In genomic region chrX:48648299-48648698, GRCh38 we compare ENCODE assay signal across 8 cellular contexts. TPM values are rescaled to one million over a fixed set of nuclear protein-coding genes. Genes with fewer than 3 reads are reported as not detected.
DNase-seq lines count a peak whose midpoint lies in the region; ATAC-seq and TF ChIP-seq lines count a peak whose summit lies in the region.

No MANE protein-coding gene starts in this region.

- H3K4me1 ChIP-seq in neural progenitor cell: peaks cover 5% of the 10 kb centered on the region

- H3K9ac ChIP-seq in neural progenitor cell: no peak overlapping the region

- POLR2A ChIA-PET in activated CD8-positive, alpha-beta T cell treated with anti-CD3 and anti-CD28 coated beads, Interleukin-2, amount 10 ng/mL, durations not matched to agents 7 days and 5 days (lab: Charles Lee): interaction anchor here (1.0 to 1.6 kb wide), 2 partner anchors 65 to 264 kb away, joined by 3 to 5 read pairs; partner anchors contain the start of gene SLC35A2

- H3K9me3 ChIP-seq in neural progenitor cell (ENCODE audit: low read depth): no peaks in the 10 kb centered on the region

- H3K4me1 Mint-ChIP-seq in natural killer cell (peaks cover 0 to 4% of the 10 kb centered on the region in 2 donors), neural progenitor cell (peaks cover 2% of the 10 kb centered on the region)
- peaks cover 2 to 9% of the 10 kb centered on the region in 2 donors for H3K4me1 Mint-ChIP-seq in natural killer cell treated with Interleukin-12 subunit alpha and Interleukin-12 subunit beta and Interleukin-15 and Interleukin-18, amount 100 ng/mL, for 72 hours (ENCODE audit: low read depth in 2 of 2)
- peaks cover 5% of the 10 kb centered on the region for H3K4me1 Mint-ChIP-seq in activated CD8-positive, alpha-beta T cell treated with anti-CD3 and anti-CD28 coated beads, Interleukin-2, amount 10 ng/mL, durations not matched to agents 7 days and 5 days (ENCODE audit: low read depth)

- no peaks in the 10 kb centered on the region for H3K79me2 ChIP-seq in neural progenitor cell (ENCODE audit: low read depth)

- intact Hi-C loops in natural killer cell (cut with micrococcal nuclease): loop anchor here (1.0 to 2.0 kb wide), 2 partner anchors 269 to 297 kb away; no protein-coding TSS in a partner anchor

- no peaks in the 10 kb centered on the region for H4K20me1 ChIP-seq in neural progenitor cell (ENCODE audit: low read depth)

- H3K27me3 Mint-ChIP-seq in natural killer cell (ENCODE audit: low read depth in 2 of 2) (no peaks in the 10 kb centered on the region), neural progenitor cell (ENCODE audit: insufficient read depth, low read depth) (no peaks in the 10 kb centered on the region)
- peaks cover 0 to 6% of the 10 kb centered on the region in 2 donors for H3K27me3 Mint-ChIP-seq in natural killer cell treated with Interleukin-12 subunit alpha and Interleukin-12 subunit beta and Interleukin-15 and Interleukin-18, amount 100 ng/mL, for 72 hours
- H3K27me3 Mint-ChIP-seq in activated CD8-positive, alpha-beta T cell treated with anti-CD3 and anti-CD28 coated beads, Interleukin-2, amount 10 ng/mL, durations not matched to agents 7 days and 5 days (ENCODE audit: low read depth): no peaks in the 10 kb centered on the region

- H3K36me3 Mint-ChIP-seq in natural killer cell (no peaks in the 10 kb centered on the region), neural progenitor cell (no peaks in the 10 kb centered on the region)
- H3K36me3 Mint-ChIP-seq in natural killer cell treated with Interleukin-12 subunit alpha and Interleukin-12 subunit beta and Interleukin-15 and Interleukin-18, amount 100 ng/mL, for 72 hours: no peaks in the 10 kb centered on the region
- no peaks in the 10 kb centered on the region for H3K36me3 Mint-ChIP-seq in activated CD8-positive, alpha-beta T cell treated with anti-CD3 and anti-CD28 coated beads, Interleukin-2, amount 10 ng/mL, durations not matched to agents 7 days and 5 days (ENCODE audit: low read depth)

- CTCF ChIA-PET in activated CD8-positive, alpha-beta T cell treated with anti-CD3 and anti-CD28 coated beads, Interleukin-2, amount 10 ng/mL, durations not matched to agents 7 days and 5 days (lab: Charles Lee): interaction anchor here (0.6 to 2.1 kb wide), 24 partner anchors 9 to 507 kb away, joined by 3 to 11 read pairs (median 4); partner anchors contain the start of genes HDAC6, PQBP1, TFE3 and TIMM17B

- peaks cover 9% of the 10 kb centered on the region for H3K27me3 ChIP-seq in neural progenitor cell

- peak; percentile 17 for DNase-seq in natural killer cell
- no peak for DNase-seq in natural killer cell treated with Interleukin-12 subunit alpha and Interleukin-12 subunit beta and Interleukin-15 and Interleukin-18, amount 100 ng/mL, for 72 hours (ENCODE audit: low spot score)
- DNase-seq in NCI-H2227 treated with DMSO at 0.1 percent for 48 hours (lab: John Stamatoyannopoulos, UW): peak; percentile 62
- DNase-seq in activated CD8-positive, alpha-beta T cell treated with anti-CD3 and anti-CD28 coated beads, Interleukin-2, amount 10 ng/mL, durations not matched to agents 7 days and 5 days: peak; percentile 46
- DNase-seq in fibroblast of the aortic adventitia (ENCODE audit: low read depth): peak; percentile 68
- DNase-seq in neural progenitor cell (ENCODE audit: low spot score): peak; percentile 54
- no peak for DNase-seq in NCI-H526 treated with DMSO at 0.1 percent for 48 hours (lab: John Stamatoyannopoulos, UW)

- ATAC-seq in natural killer cell: peak; percentile 53 to 83 (median 80)
- ATAC-seq in natural killer cell treated with Interleukin-12 subunit alpha and Interleukin-12 subunit beta and Interleukin-15 and Interleukin-18, amount 100 ng/mL, for 72 hours: no peak
- peak; percentile 58 for ATAC-seq in activated CD8-positive, alpha-beta T cell treated with anti-CD3 and anti-CD28 coated beads, Interleukin-2, amount 10 ng/mL, durations not matched to agents 7 days and 5 days
- ATAC-seq in HG03097 (IDR thresholded peaks at IDR 0.05; ENCODE audit: low FRiP score, unreplicated experiment): no peak

- peak; percentile 57 for TF ChIP-seq CTCF in natural killer cell (IDR thresholded peaks at IDR 0.05)
- peak; percentile 34 for TF ChIP-seq CTCF in fibroblast of the aortic adventitia (IDR thresholded peaks at IDR 0.05; ENCODE audit: insufficient read depth, low read length)
- TF ChIP-seq CTCF in neural progenitor cell (IDR thresholded peaks at IDR 0.05): peak; percentile 39

- H3K36me3 ChIP-seq in neural progenitor cell: no peaks in the 10 kb centered on the region

- no peaks in the 10 kb centered on the region for H3F3A ChIP-seq in neural progenitor cell (ENCODE audit: low read depth)

- peak overlapping the region; percentile 36 for H3K4me2 ChIP-seq in neural progenitor cell

- no peak overlapping the region for H2AFZ ChIP-seq in neural progenitor cell (replicated peaks)

- no peaks in the 10 kb centered on the region for H3K9me3 Mint-ChIP-seq in natural killer cell
- H3K9me3 Mint-ChIP-seq in natural killer cell treated with Interleukin-12 subunit alpha and Interleukin-12 subunit beta and Interleukin-15 and Interleukin-18, amount 100 ng/mL, for 72 hours: no peaks in the 10 kb centered on the region
- H3K9me3 Mint-ChIP-seq in activated CD8-positive, alpha-beta T cell treated with anti-CD3 and anti-CD28 coated beads, Interleukin-2, amount 10 ng/mL, durations not matched to agents 7 days and 5 days (ENCODE audit: insufficient read depth): no peaks in the 10 kb centered on the region
- peaks cover 4% of the 10 kb centered on the region for H3K9me3 Mint-ChIP-seq in neural progenitor cell

- no peak overlapping the region for H3K27ac ChIP-seq in neural progenitor cell

- no peak overlapping the region for H3K4me3 Mint-ChIP-seq in natural killer cell
- H3K4me3 Mint-ChIP-seq in natural killer cell treated with Interleukin-12 subunit alpha and Interleukin-12 subunit beta and Interleukin-15 and Interleukin-18, amount 100 ng/mL, for 72 hours: no peak overlapping the region
- no peak overlapping the region for H3K4me3 Mint-ChIP-seq in activated CD8-positive, alpha-beta T cell treated with anti-CD3 and anti-CD28 coated beads, Interleukin-2, amount 10 ng/mL, durations not matched to agents 7 days and 5 days
- no peak overlapping the region for H3K4me3 Mint-ChIP-seq in neural progenitor cell

- H3K4me3 ChIP-seq in fibroblast of the aortic adventitia (ENCODE audit: low read depth, low read length) (no peak overlapping the region), neural progenitor cell (no peak overlapping the region)

- H3K27ac Mint-ChIP-seq in natural killer cell: no peak overlapping the region
- no peak overlapping the region for H3K27ac Mint-ChIP-seq in natural killer cell treated with Interleukin-12 subunit alpha and Interleukin-12 subunit beta and Interleukin-15 and Interleukin-18, amount 100 ng/mL, for 72 hours
- no peak overlapping the region for H3K27ac Mint-ChIP-seq in activated CD8-positive, alpha-beta T cell treated with anti-CD3 and anti-CD28 coated beads, Interleukin-2, amount 10 ng/mL, durations not matched to agents 7 days and 5 days
- H3K27ac Mint-ChIP-seq in neural progenitor cell: no peak overlapping the region

RNA-seq across cellular contexts. Expression of gene WAS, which starts 35.3 kb away (rescaled TPM):
- total RNA-seq in natural killer cell (100 to 1,000 TPM; 136 to 149 (median 141) TPM), fibroblast of the aortic adventitia (ENCODE audit: low replicate concordance) (0.09 TPM in 1 of 2 replicates, not detected in the other), neural progenitor cell (ENCODE audit: low replicate concordance) (0.37 TPM in 1 of 2 replicates, not detected in the other)
- 100 to 1,000 TPM in 1 of 2 donors, 10 to 100 TPM in 1; 98.7 to 109 TPM for total RNA-seq in natural killer cell treated with Interleukin-12 subunit alpha and Interleukin-12 subunit beta and Interleukin-15 and Interleukin-18, amount 100 ng/mL, for 72 hours
- 100 to 1,000 TPM; 134 to 164 TPM for total RNA-seq in activated CD8-positive, alpha-beta T cell treated with anti-CD3 and anti-CD28 coated beads, Interleukin-2, amount 10 ng/mL, durations not matched to agents 7 days and 5 days

RNA-seq across cellular contexts. Expression of gene SUV39H1, which starts 48.2 kb away (rescaled TPM):
- total RNA-seq in natural killer cell (10 to 100 TPM in 2 of 3 donors, 1 to 10 TPM in 1; 9.2 to 11.6 (median 11.0) TPM), fibroblast of the aortic adventitia (ENCODE audit: low replicate concordance) (5.1 and 8.5 TPM in 2 replicates), neural progenitor cell (ENCODE audit: low replicate concordance) (9.4 and 13.9 TPM in 2 replicates)
- total RNA-seq in natural killer cell treated with Interleukin-12 subunit alpha and Interleukin-12 subunit beta and Interleukin-15 and Interleukin-18, amount 100 ng/mL, for 72 hours: 10 to 100 TPM; 19.2 to 33.8 TPM
- total RNA-seq in activated CD8-positive, alpha-beta T cell treated with anti-CD3 and anti-CD28 coated beads, Interleukin-2, amount 10 ng/mL, durations not matched to agents 7 days and 5 days: 10 to 100 TPM; 33.2 to 35.3 TPM

RNA-seq across cellular contexts. Expression of gene WDR13, which starts 51.0 kb away (rescaled TPM):
- total RNA-seq in natural killer cell: 10 to 100 TPM; 52.5 to 62.9 (median 60.2) TPM
- total RNA-seq in natural killer cell treated with Interleukin-12 subunit alpha and Interleukin-12 subunit beta and Interleukin-15 and Interleukin-18, amount 100 ng/mL, for 72 hours: 10 to 100 TPM; 39.7 to 64.7 TPM
- 10 to 100 TPM; 37.6 to 43.7 TPM for total RNA-seq in activated CD8-positive, alpha-beta T cell treated with anti-CD3 and anti-CD28 coated beads, Interleukin-2, amount 10 ng/mL, durations not matched to agents 7 days and 5 days
- 41.2 and 72.7 TPM in 2 replicates for total RNA-seq in fibroblast of the aortic adventitia (ENCODE audit: low replicate concordance)
- 20.9 and 39.0 TPM in 2 replicates for total RNA-seq in neural progenitor cell (ENCODE audit: low replicate concordance)

Comparison
In these comparisons a context has a peak if more than half of its experiments do, and no peak if none do; other contexts are left out.
1. ATAC-seq: peak in natural killer cell (3 of 3) and activated CD8-positive, alpha-beta T cell treated with anti-CD3 and anti-CD28 coated beads, Interleukin-2, amount 10 ng/mL, durations not matched to agents 7 days and 5 days (single experiment); none in natural killer cell treated with Interleukin-12 subunit alpha and Interleukin-12 subunit beta and Interleukin-15 and Interleukin-18, amount 100 ng/mL, for 72 hours (0 of 2) and HG03097 (single experiment).
2. DNase-seq: peak in natural killer cell (single experiment), NCI-H2227 treated with DMSO at 0.1 percent for 48 hours (single experiment), activated CD8-positive, alpha-beta T cell treated with anti-CD3 and anti-CD28 coated beads, Interleukin-2, amount 10 ng/mL, durations not matched to agents 7 days and 5 days (single experiment), fibroblast of the aortic adventitia (single experiment) and neural progenitor cell (single experiment); none in natural killer cell treated with Interleukin-12 subunit alpha and Interleukin-12 subunit beta and Interleukin-15 and Interleukin-18, amount 100 ng/mL, for 72 hours (single experiment) and NCI-H526 treated with DMSO at 0.1 percent for 48 hours (single experiment).
3. RNA of gene WAS, which starts 35.3 kb away (total RNA-seq): 134 to 164 TPM in activated CD8-positive, alpha-beta T cell treated with anti-CD3 and anti-CD28 coated beads, Interleukin-2, amount 10 ng/mL, durations not matched to agents 7 days and 5 days, 136 to 149 TPM in natural killer cell and 98.7 to 109 TPM in natural killer cell treated with Interleukin-12 subunit alpha and Interleukin-12 subunit beta and Interleukin-15 and Interleukin-18, amount 100 ng/mL, for 72 hours; 0.09 TPM in fibroblast of the aortic adventitia and 0.37 TPM in neural progenitor cell; every median in the first group is over 10 times any median in the second.
4. Peak in every context shown above with its lines, with median percentiles within 50 percentile points of each other: CTCF ChIP-seq.